ENCODE assay signal across 8 cellular contexts in the genomic region with DNA sequence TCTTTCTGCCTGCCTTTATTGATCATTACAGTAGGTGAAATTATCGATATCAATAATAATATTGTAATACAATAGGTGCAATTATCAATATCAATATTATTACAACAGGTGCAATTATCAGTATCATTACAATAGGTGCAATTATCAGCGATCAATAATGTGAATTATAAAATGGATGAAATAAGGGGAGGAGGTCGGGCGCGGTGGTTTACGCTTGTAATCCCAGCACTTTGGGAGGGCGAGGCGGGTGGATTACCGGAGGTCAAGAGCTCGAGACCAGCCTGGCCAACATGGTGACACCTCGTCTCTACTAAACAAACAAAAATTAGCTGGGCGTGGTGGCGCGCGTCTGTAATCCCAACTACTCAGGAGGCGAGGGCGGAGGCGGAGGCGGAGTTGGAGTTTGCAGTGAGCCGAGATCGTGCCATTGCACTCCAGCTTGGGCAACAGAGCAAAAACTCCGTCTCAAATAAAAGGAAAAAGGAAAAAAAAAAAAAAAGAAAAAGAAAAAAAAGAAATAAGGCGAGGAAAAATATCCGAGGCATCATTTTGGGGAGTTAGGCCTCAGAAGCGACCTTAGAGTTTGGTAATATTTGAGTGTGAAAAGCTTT. TPM values are rescaled to one million over a fixed set of nuclear protein-coding genes. Genes with fewer than 3 reads are reported as not detected.
A peak's percentile ranks its signal among the peaks of the same experiment; 100 is the strongest.
DNase-seq lines count a peak whose midpoint lies in the region; ATAC-seq and TF ChIP-seq lines count a peak whose summit lies in the region.

No MANE protein-coding gene starts in this region.

- peaks cover 42% of the 10 kb centered on the region for H3K4me1 ChIP-seq in BLaER1
- H3K4me1 ChIP-seq in thoracic aorta (ENCODE audit: control insufficient read depth in 1 of 2, low read depth in 2 of 2) = peaks cover 27 to 35% of the 10 kb centered on the region in 2 donors

- H3K27me3 ChIP-seq in BLaER1 = no peaks in the 10 kb centered on the region
- H3K27me3 ChIP-seq in thoracic aorta (replicated peaks; ENCODE audit: insufficient read depth) = no peaks in the 10 kb centered on the region

- H3K4me2 ChIP-seq in BLaER1 = peak overlapping the region; percentile 85

- H3K36me3 ChIP-seq in BLaER1 (peaks cover 7% of the 10 kb centered on the region; the same call in 1 of the 2 replicates), thoracic aorta (no peaks in the 10 kb centered on the region)

- H3K9me3 ChIP-seq in BLaER1 = no peaks in the 10 kb centered on the region
- no peaks in the 10 kb centered on the region for H3K9me3 ChIP-seq in thoracic aorta

- H4K20me1 ChIP-seq in BLaER1 = peaks cover 44% of the 10 kb centered on the region

- DNase-seq in KG1 (lab: John Stamatoyannopoulos, UW) = peak; percentile 40
- DNase-seq in RPMI8226 = peak; percentile 89
- DNase-seq in activated effector memory CD4-positive, alpha-beta T cell treated with Interleukin-2 at 50 U/mL for 16 hours = peak; percentile 64
- peak; percentile 57 for DNase-seq in foreskin melanocyte
- DNase-seq in occipital lobe (lab: John Stamatoyannopoulos, UW) = peak; percentile 17
- DNase-seq in thoracic aorta (ENCODE audit: low spot score) = peak; percentile 81

- peak overlapping the region; percentile 72 for H3K9ac ChIP-seq in BLaER1

- peak; percentile 24 for ATAC-seq in thoracic aorta (ENCODE audit: insufficient number of reproducible peaks, low FRiP score, low read depth)
- ATAC-seq in HG03196 (IDR thresholded peaks at IDR 0.05; ENCODE audit: unreplicated experiment) = no peak

- no peak for TF ChIP-seq CTCF in thoracic aorta (IDR thresholded peaks at IDR 0.05)

- H3K27ac ChIP-seq in BLaER1 (peak overlapping the region; percentile 79), thoracic aorta (peak overlapping the region; percentile 96 to 97)

- H3K4me3 ChIP-seq in BLaER1 = peak overlapping the region; percentile 92
- peak overlapping the region; percentile 89 for H3K4me3 ChIP-seq in thoracic aorta

RNA-seq across cellular contexts. Expression of gene BNIP2, which starts 0.6 kb away (rescaled TPM):
- total RNA-seq in occipital lobe (81.9 TPM), thoracic aorta (100 to 1,000 TPM; 126 to 183 TPM)

RNA-seq across cellular contexts. Expression of gene GTF2A2, which starts 32.4 kb away (rescaled TPM):
- total RNA-seq in occipital lobe = 22.3 TPM
- 10 to 100 TPM; 23.3 to 26.7 TPM for total RNA-seq in thoracic aorta

Comparison
In these comparisons a context has a peak if more than half of its experiments do, and no peak if none do; other contexts are left out.
1. DNase-seq: peak in every context shown above with its lines; median percentile 89 in RPMI8226; 81 in thoracic aorta; 64 in activated effector memory CD4-positive, alpha-beta T cell treated with Interleukin-2 at 50 U/mL for 16 hours; 57 in foreskin melanocyte; 40 in KG1; 17 in occipital lobe.